In the genomic region with DNA sequence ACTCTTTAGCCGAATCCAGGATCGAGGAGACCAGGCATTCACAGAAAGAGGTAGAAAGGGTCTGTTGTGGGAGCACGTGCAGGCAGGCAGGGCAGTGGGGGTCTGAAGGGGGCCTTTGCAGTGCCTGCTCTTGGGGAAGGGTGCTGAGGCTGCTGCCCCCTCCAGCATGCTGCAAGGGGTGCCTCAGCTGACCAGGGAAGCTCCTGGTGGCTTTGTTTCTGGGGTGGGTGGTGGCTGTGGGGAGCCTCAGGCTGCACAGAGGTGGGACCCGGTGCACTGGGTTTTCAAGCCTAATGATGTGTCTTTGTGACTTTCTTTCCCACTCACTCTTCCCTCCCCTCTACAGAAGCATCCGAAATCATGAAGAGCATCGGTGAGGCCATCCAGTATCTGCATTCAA, we compare ENCODE assay signal across 24 cellular contexts. TPM values are rescaled to one million over a fixed set of nuclear protein-coding genes. Genes with fewer than 3 reads are reported as not detected.
"Had no signal": no experiment of that assay in that cellular context is flagged by ENCODE, and none has a peak within 500 bp of the region (broad histone marks: within the 10 kb centered on the region; RNA-seq: fewer than 3 reads in every experiment).

No MANE protein-coding gene starts in this region.

- H3K27ac Mint-ChIP-seq: activated CD4-positive, alpha-beta memory T cell treated with anti-CD3 and anti-CD28 coated beads, Interleukin-2, amount 10 ng/mL, durations not matched to agents 7 days and 5 days; nephron; T-helper 1 cell treated with Interleukin-12 subunit alpha and Interleukin-12 subunit beta and Interleukin-4 antibody, amounts not matched to agents 30 μg/mL and 1 μg/mL, for 36 hours had no signal

- ATAC-seq: left lung, mucosa of descending colon, right cardiac atrium, upper lobe of right lung had no signal

- H3K9me3 Mint-ChIP-seq: activated CD4-positive, alpha-beta memory T cell treated with anti-CD3 and anti-CD28 coated beads, Interleukin-2, amount 10 ng/mL, durations not matched to agents 7 days and 5 days; activated T-helper 17 cell treated with anti-CD3 and anti-CD28 coated beads, Interleukin-2, amount 50 U/mL, for 72 hours; memory B cell; nephron; stimulated activated naive CD8-positive, alpha-beta T cell treated with anti-CD3 and anti-CD28 coated beads, Interleukin-15, Interleukin-2, amounts not matched to agents 100 ng/mL and 50 ng/mL, for 24 hours; T-helper 1 cell treated with Interleukin-12 subunit alpha and Interleukin-12 subunit beta and Interleukin-4 antibody, amounts not matched to agents 30 μg/mL and 1 μg/mL, for 36 hours had no signal

- H3K4me3 ChIP-seq: heart right ventricle, left lung, mucosa of descending colon, prostate gland, testis, upper lobe of right lung had no signal

- H3K27me3 ChIP-seq: brain microvascular endothelial cell, heart right ventricle, left lung, testis, upper lobe of right lung had no signal

- H3K4me1 ChIP-seq: prostate gland had no signal

- H3K27me3 Mint-ChIP-seq: activated CD4-positive, alpha-beta memory T cell treated with anti-CD3 and anti-CD28 coated beads, Interleukin-2, amount 10 ng/mL, durations not matched to agents 7 days and 5 days; activated T-helper 17 cell treated with anti-CD3 and anti-CD28 coated beads, Interleukin-2, amount 50 U/mL, for 72 hours; memory B cell; stimulated activated naive CD8-positive, alpha-beta T cell treated with anti-CD3 and anti-CD28 coated beads, Interleukin-15, Interleukin-2, amounts not matched to agents 100 ng/mL and 50 ng/mL, for 24 hours had no signal

- DNase-seq: activated CD4-positive, alpha-beta memory T cell treated with anti-CD3 and anti-CD28 coated beads, Interleukin-2, amount 10 ng/mL, durations not matched to agents 7 days and 5 days; activated naive CD4-positive, alpha-beta T cell treated with Interleukin-2 at 50 U/mL for 16 hours; anterior cingulate cortex; brain microvascular endothelial cell; cerebellar nuclear complex; foreskin melanocyte; heart right ventricle; left lung; mucosa of descending colon; right cardiac atrium; small intestine; stimulated activated CD4-positive, alpha-beta T cell treated with anti-CD3 and anti-CD28 coated beads, Interleukin-4, amount 100 ng/mL, for 24 hours; testis; upper lobe of right lung; WERI-Rb-1 had no signal

- H3K27ac ChIP-seq: brain microvascular endothelial cell, epithelial cell of prostate, left lung, prostate gland, testis, upper lobe of right lung, WERI-Rb-1 had no signal

- H3K4me3 Mint-ChIP-seq: activated CD4-positive, alpha-beta memory T cell treated with anti-CD3 and anti-CD28 coated beads, Interleukin-2, amount 10 ng/mL, durations not matched to agents 7 days and 5 days; activated T-helper 17 cell treated with anti-CD3 and anti-CD28 coated beads, Interleukin-2, amount 50 U/mL, for 72 hours; memory B cell; nephron; stimulated activated naive CD8-positive, alpha-beta T cell treated with anti-CD3 and anti-CD28 coated beads, Interleukin-15, Interleukin-2, amounts not matched to agents 100 ng/mL and 50 ng/mL, for 24 hours; T-helper 1 cell treated with Interleukin-12 subunit alpha and Interleukin-12 subunit beta and Interleukin-4 antibody, amounts not matched to agents 30 μg/mL and 1 μg/mL, for 36 hours had no signal

- H3K9me3 ChIP-seq: heart right ventricle, left lung, mucosa of descending colon, prostate gland, testis, upper lobe of right lung had no signal

RNA-seq across cellular contexts. Expression of a gene that starts 41.5 kb away (rescaled TPM):
- total RNA-seq: activated CD4-positive, alpha-beta memory T cell treated with anti-CD3 and anti-CD28 coated beads, Interleukin-2, amount 10 ng/mL, durations not matched to agents 7 days and 5 days; activated T-helper 17 cell treated with anti-CD3 and anti-CD28 coated beads, Interleukin-2, amount 50 U/mL, for 72 hours; dermis microvascular lymphatic vessel endothelial cell; fibroblast of lung; heart right ventricle; left lung; mucosa of descending colon; prostate gland; right cardiac atrium; testis; upper lobe of right lung had no signal

RNA-seq across cellular contexts. Expression of a gene that starts 43.2 kb away (rescaled TPM):
- total RNA-seq: dermis microvascular lymphatic vessel endothelial cell, fibroblast of lung, prostate gland had no signal
